In the genomic region with DNA sequence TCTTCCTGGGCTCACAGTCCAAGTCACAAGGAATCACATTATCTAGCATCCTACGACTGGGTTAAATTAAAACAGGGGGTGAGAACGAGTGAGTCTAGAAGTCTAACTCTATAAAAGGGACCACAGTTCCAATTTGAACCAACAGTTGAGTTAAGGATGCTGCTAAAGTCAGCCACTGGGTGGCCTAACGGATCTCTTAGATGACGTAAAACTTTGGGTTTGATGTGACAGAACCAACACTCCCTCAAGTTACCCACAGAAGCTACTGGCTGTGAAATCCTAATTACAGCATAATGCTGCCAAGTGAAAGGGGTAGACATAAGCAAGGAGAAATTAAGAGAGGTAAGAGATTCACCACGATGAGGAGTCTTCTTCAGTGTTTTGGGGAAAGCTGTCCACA, we compare ENCODE assay signal across 16 cellular contexts. TPM values are rescaled to one million over a fixed set of nuclear protein-coding genes. Genes with fewer than 3 reads are reported as not detected.
DNase-seq lines count a peak whose midpoint lies in the region; ATAC-seq, FAIRE-seq and TF ChIP-seq lines count a peak whose summit lies in the region.
"Had no signal": no experiment of that assay in that cellular context is flagged by ENCODE, and none has a peak within 500 bp of the region (broad histone marks: within the 10 kb centered on the region; RNA-seq: fewer than 3 reads in every experiment).

No MANE protein-coding gene starts in this region.

- no peak overlapping the region for H3K4me3 ChIP-seq in SK-N-SH (ENCODE audit: low read depth in 2 of 2, low read length in 1 of 2)

- peaks cover 12% of the 10 kb centered on the region for H3K4me1 Mint-ChIP-seq in HFFc6 (ENCODE audit: low read depth)
- H3K4me1 Mint-ChIP-seq: activated T-helper 17 cell treated with anti-CD3 and anti-CD28 coated beads, Interleukin-2, amount 50 U/mL, for 72 hours had no signal

- peaks cover 14% of the 10 kb centered on the region; the same call in 1 of the 2 replicates for H3K27me3 ChIP-seq in SK-N-SH (ENCODE audit: insufficient read depth)

- TF ChIP-seq CTCF in SK-N-SH (IDR thresholded peaks at IDR 0.05) (peak; percentile 26; the same call in 1 of the 2 replicates), HFFc6 (IDR thresholded peaks at IDR 0.05) (peak; percentile 57), D721Med (IDR thresholded peaks at IDR 0.05; ENCODE audit: insufficient read depth, missing control alignments) (no peak)

- WGBS in SK-N-SH (ENCODE audit: low lambda C conversion rate) = 65% methylated on average over 5 of the region's 5 CpGs

- no peaks in the 10 kb centered on the region for H3K36me3 ChIP-seq in SK-N-SH (replicated peaks in 1 of 2; ENCODE audit: control insufficient read depth in 1 of 2, insufficient read depth in 2 of 2, low read length in 1 of 2)

- peaks cover 19% of the 10 kb centered on the region for H3K27me3 Mint-ChIP-seq in HFFc6 (ENCODE audit: insufficient read depth)

- H3K9me3 ChIP-seq in SK-N-SH = no peaks in the 10 kb centered on the region

- TF ChIP-seq EP300 in SK-N-SH (IDR thresholded peaks at IDR 0.05; ENCODE audit: borderline replicate concordance in 1 of 2, low read depth in 1 of 2, low read length in 1 of 2) = no peak

- no peak overlapping the region for H3K27ac ChIP-seq in SK-N-SH (ENCODE audit: low read depth in 2 of 2, low read length in 1 of 2)
- H3K27ac ChIP-seq: parathyroid adenoma had no signal

- no peak for ATAC-seq in SK-N-SH treated with all-trans-retinoic acid at 6 μM for 48 hours
- ATAC-seq: activated T-helper 17 cell treated with anti-CD3 and anti-CD28 coated beads, Interleukin-2, amount 50 U/mL, for 72 hours had no signal

- H3K4me2 ChIP-seq in SK-N-SH = no peak overlapping the region

- FAIRE-seq in HTR-8/SVneo (lab: Jason Lieb, UNC) = no peak
- FAIRE-seq in D721Med (lab: Jason Lieb, UNC) = no peak

- H3K9me3 Mint-ChIP-seq in HFFc6 = no peaks in the 10 kb centered on the region
- H3K9me3 Mint-ChIP-seq: activated T-helper 17 cell treated with anti-CD3 and anti-CD28 coated beads, Interleukin-2, amount 50 U/mL, for 72 hours had no signal

- H4K20me1 ChIP-seq in SK-N-SH (ENCODE audit: insufficient read depth) = no peaks in the 10 kb centered on the region

- peaks cover 0 to 24% of the 10 kb centered on the region in 2 experiments; a peak in 1 of 4 replicates for H3K4me1 ChIP-seq in SK-N-SH (ENCODE audit: control insufficient read depth in 1 of 2, insufficient read depth in 2 of 2, low read depth in 1 of 2, low read length in 1 of 2)
- H3K4me1 ChIP-seq: parathyroid adenoma had no signal

- H2AFZ ChIP-seq in SK-N-SH (ENCODE audit: low read depth) = no peak overlapping the region
- H2AFZ ChIP-seq: parathyroid adenoma had no signal

- no peak for TF ChIP-seq RAD21 in SK-N-SH (IDR thresholded peaks at IDR 0.05; ENCODE audit: low read length)

- POLR2A ChIA-PET in SK-N-SH (lab: Yijun Ruan, JAX) = no interaction called here

- DNase-seq in SK-N-SH (no peak), HFFc6 (no peak), SIG-M5 treated with dmso at 0.1 percent for 504 hours (lab: John Stamatoyannopoulos, UW; ENCODE audit: unreplicated experiment) (peak; percentile 85), islet precursor cell (peak; percentile 31), HTR-8/SVneo (ENCODE audit: insufficient read length, low spot score) (no peak), D721Med (ENCODE audit: insufficient read length, low spot score) (no peak), germinal center (ENCODE audit: low spot score) (no peak)
- DNase-seq: DMS153, glutamatergic neuron, midbrain, T-helper 1 cell had no signal

- H3K9ac ChIP-seq in SK-N-SH = no peak overlapping the region
- H3K9ac ChIP-seq: parathyroid adenoma had no signal

- no peaks in the 10 kb centered on the region for H3F3A ChIP-seq in SK-N-SH (replicated peaks; ENCODE audit: insufficient read depth)

- H3K4me3 Mint-ChIP-seq in HFFc6 = no peak overlapping the region

- no peaks in the 10 kb centered on the region for H3K9me2 ChIP-seq in SK-N-SH

- no peak overlapping the region for H3K27ac Mint-ChIP-seq in HFFc6
- H3K27ac Mint-ChIP-seq: activated T-helper 17 cell treated with anti-CD3 and anti-CD28 coated beads, Interleukin-2, amount 50 U/mL, for 72 hours had no signal

- H3K36me3 Mint-ChIP-seq in HFFc6 (ENCODE audit: low read depth) = no peaks in the 10 kb centered on the region

- H3K79me2 ChIP-seq in SK-N-SH (ENCODE audit: insufficient read depth) = no peaks in the 10 kb centered on the region
- H3K79me2 ChIP-seq: parathyroid adenoma had no signal

- CTCF ChIA-PET in SK-N-SH (lab: Yijun Ruan, JAX) = interaction anchor here (0.7 to 7.6 kb wide), 11 partner anchors 8 to 254 kb away, joined by 3 to 161 read pairs (median 4); partner anchors contain the start of gene RUFY4

TF ChIP-seq in SK-N-SH, 30 proteins besides CTCF, POLR2A, EP300 and RAD21:
- TF ChIP-seq NRF1 (IDR thresholded peaks at IDR 0.05; ENCODE audit: low read depth, low read length) = no peak
- TF ChIP-seq NFIC (IDR thresholded peaks at IDR 0.05; ENCODE audit: borderline replicate concordance) = no peak
- TF ChIP-seq, protein P1, sequence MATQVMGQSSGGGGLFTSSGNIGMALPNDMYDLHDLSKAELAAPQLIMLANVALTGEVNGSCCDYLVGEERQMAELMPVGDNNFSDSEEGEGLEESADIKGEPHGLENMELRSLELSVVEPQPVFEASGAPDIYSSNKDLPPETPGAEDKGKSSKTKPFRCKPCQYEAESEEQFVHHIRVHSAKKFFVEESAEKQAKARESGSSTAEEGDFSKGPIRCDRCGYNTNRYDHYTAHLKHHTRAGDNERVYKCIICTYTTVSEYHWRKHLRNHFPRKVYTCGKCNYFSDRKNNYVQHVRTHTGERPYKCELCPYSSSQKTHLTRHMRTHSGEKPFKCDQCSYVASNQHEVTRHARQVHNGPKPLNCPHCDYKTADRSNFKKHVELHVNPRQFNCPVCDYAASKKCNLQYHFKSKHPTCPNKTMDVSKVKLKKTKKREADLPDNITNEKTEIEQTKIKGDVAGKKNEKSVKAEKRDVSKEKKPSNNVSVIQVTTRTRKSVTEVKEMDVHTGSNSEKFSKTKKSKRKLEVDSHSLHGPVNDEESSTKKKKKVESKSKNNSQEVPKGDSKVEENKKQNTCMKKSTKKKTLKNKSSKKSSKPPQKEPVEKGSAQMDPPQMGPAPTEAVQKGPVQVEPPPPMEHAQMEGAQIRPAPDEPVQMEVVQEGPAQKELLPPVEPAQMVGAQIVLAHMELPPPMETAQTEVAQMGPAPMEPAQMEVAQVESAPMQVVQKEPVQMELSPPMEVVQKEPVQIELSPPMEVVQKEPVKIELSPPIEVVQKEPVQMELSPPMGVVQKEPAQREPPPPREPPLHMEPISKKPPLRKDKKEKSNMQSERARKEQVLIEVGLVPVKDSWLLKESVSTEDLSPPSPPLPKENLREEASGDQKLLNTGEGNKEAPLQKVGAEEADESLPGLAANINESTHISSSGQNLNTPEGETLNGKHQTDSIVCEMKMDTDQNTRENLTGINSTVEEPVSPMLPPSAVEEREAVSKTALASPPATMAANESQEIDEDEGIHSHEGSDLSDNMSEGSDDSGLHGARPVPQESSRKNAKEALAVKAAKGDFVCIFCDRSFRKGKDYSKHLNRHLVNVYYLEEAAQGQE (IDR thresholded peaks at IDR 0.05; ENCODE audit: low read depth, low read length) = no peak
- no peak for TF ChIP-seq ELF1 (IDR thresholded peaks at IDR 0.05)
- TF ChIP-seq GABPA (IDR thresholded peaks at IDR 0.05; ENCODE audit: low read depth) = no peak
- no peak for TF ChIP-seq TAF1 (IDR thresholded peaks at IDR 0.05; ENCODE audit: borderline replicate concordance, low read depth, low read length)
- no peak for TF ChIP-seq RCOR1 (IDR thresholded peaks at IDR 0.05; ENCODE audit: low read length)

TF ChIP-seq in SK-N-SH treated with all-trans-retinoic acid at 6 μM for 48 hours, 23 proteins besides CTCF, POLR2A, EP300 and RAD21 (continues in another document):
- TF ChIP-seq ARNTL (CRISPR knock-in tag; IDR thresholded peaks at IDR 0.05; ENCODE audit: borderline replicate concordance, low read depth) = no peak
- TF ChIP-seq TCF4 (CRISPR knock-in tag; IDR thresholded peaks at IDR 0.05; ENCODE audit: borderline replicate concordance) = no peak
- TF ChIP-seq GLIS3 (CRISPR knock-in tag; IDR thresholded peaks at IDR 0.05) = no peak
- no peak for TF ChIP-seq RARB (CRISPR knock-in tag; IDR thresholded peaks at IDR 0.05)
- TF ChIP-seq CREB5 (CRISPR knock-in tag; IDR thresholded peaks at IDR 0.05; ENCODE audit: low read depth) = no peak
- TF ChIP-seq POU6F1 (CRISPR knock-in tag; IDR thresholded peaks at IDR 0.05; ENCODE audit: borderline replicate concordance, low read depth) = no peak
- TF ChIP-seq ESRRG (CRISPR knock-in tag; IDR thresholded peaks at IDR 0.05) = no peak

RNA-seq across cellular contexts. Expression of gene RUFY4, which starts 32.7 kb away (rescaled TPM):
- not detected in 2 replicates for polyA plus RNA-seq in SK-N-SH (2012; rRNA removed)
- not detected in 2 replicates for polyA plus RNA-seq in SK-N-SH (2012; cell fraction: cytosol; rRNA removed)
- polyA plus RNA-seq in SK-N-SH (2012; cell fraction: nucleus; rRNA removed) = 0.01 and 0.02 TPM in 2 replicates
- total RNA-seq in HFFc6 (2021; fragmentation: NEBNext Ultra II Directional; extraction: Animal tissue kit (Norgen Biotek cat#: 25700)) = not detected
- total RNA-seq: A172, kidney epithelial cell had no signal

RNA-seq across cellular contexts. Expression of gene TNS1, which starts 33.6 kb away (rescaled TPM):
- 10.5 and 12.1 TPM in 2 replicates for polyA plus RNA-seq in SK-N-SH (2012; rRNA removed)
- polyA plus RNA-seq in SK-N-SH (2012; cell fraction: cytosol; rRNA removed) = 7.1 and 10.2 TPM in 2 replicates
- polyA plus RNA-seq in SK-N-SH (2012; cell fraction: nucleus; rRNA removed) = 34.1 and 40.8 TPM in 2 replicates
- total RNA-seq in HFFc6 (2021; fragmentation: NEBNext Ultra II Directional; extraction: Animal tissue kit (Norgen Biotek cat#: 25700)) = 100 to 1,000 TPM; 113 to 139 (median 126) TPM

Comparison
In these comparisons a context has a peak if more than half of its experiments do, and no peak if none do; other contexts are left out.
1. DNase-seq: peak in SIG-M5 treated with dmso at 0.1 percent for 504 hours (single experiment) and islet precursor cell (single experiment); none in SK-N-SH (single experiment), HFFc6 (single experiment), HTR-8/SVneo (single experiment), D721Med (single experiment) and germinal center (single experiment).